In the genomic region with DNA sequence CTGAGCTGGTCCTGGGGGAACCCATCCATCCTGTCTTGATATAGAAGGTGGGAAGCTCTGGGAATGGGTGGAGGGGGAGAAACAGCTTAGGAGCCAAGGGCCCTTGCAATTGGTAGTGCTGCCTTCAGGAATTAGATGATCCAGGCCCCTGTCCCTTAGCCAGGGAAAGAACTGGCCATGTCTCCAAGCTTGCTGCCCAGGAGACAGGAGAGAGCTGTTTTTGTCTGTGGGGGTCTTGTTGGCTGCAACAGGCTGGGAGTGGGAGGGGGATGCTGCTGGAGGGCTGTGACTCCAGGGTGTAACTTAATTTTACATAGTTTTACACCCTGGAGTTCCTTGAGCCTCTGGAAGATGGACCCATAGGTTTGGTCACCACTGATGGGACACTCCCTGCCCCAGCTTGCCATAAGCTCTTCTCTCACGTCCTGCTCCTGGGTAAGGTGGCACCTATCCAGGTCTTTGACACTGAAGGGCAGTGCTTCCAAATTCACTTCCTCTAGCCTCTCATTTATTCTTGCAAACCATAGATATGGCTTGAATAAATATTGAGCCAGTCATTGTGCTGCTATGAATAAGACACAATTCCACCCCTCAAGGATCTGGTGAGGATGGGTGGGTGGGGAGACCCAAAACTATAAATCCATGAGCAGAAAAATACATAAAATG, we compare ENCODE assay signal across 1 cellular context.
TF ChIP-seq lines count a peak whose summit lies in the region.

No MANE protein-coding gene starts in this region.

TF ChIP-seq in HepG2, 621 proteins besides CTCF, POLR2A, EP300 and RAD21 (continued from another document):
- TF ChIP-seq ZNF549 (CRISPR knock-in tag; IDR thresholded peaks at IDR 0.05) (no peak), MAX (IDR thresholded peaks at IDR 0.05) (peak; percentile 19; the same call in 1 of the 2 replicates), ZNF605 (CRISPR knock-in tag; IDR thresholded peaks at IDR 0.05) (peak; percentile 54), ZNF501 (CRISPR knock-in tag; IDR thresholded peaks at IDR 0.05) (0 out of 2 replicates have a peak, but pooled peaks have one; percentile 49), GTF2F1 (IDR thresholded peaks at IDR 0.05; ENCODE audit: low read length) (no peak), ZFP37 (CRISPR knock-in tag; IDR thresholded peaks at IDR 0.05; ENCODE audit: borderline replicate concordance) (no peak), CHD2 (IDR thresholded peaks at IDR 0.05; ENCODE audit: low read depth, low read length) (no peak), POLR2G (IDR thresholded peaks at IDR 0.05; ENCODE audit: low read depth, low read length) (peak; percentile 80), ZKSCAN1 (IDR thresholded peaks at IDR 0.05; ENCODE audit: low read length) (no peak), SIX4 (CRISPR knock-in tag; IDR thresholded peaks at IDR 0.05) (no peak), FIP1L1 (IDR thresholded peaks at IDR 0.05; ENCODE audit: borderline replicate concordance, insufficient read depth, low read depth, low read length) (no peak), RFX1 (IDR thresholded peaks at IDR 0.05) (no peak), ZNF329 (CRISPR knock-in tag; IDR thresholded peaks at IDR 0.05; ENCODE audit: low read depth) (peak; percentile 93), ZSCAN9 (CRISPR knock-in tag; IDR thresholded peaks at IDR 0.05; ENCODE audit: borderline replicate concordance) (no peak), ZNF124 (CRISPR knock-in tag; IDR thresholded peaks at IDR 0.05) (no peak), ZNF337 (CRISPR knock-in tag; IDR thresholded peaks at IDR 0.05; ENCODE audit: borderline replicate concordance, low read depth) (no peak), ELF1 (CRISPR knock-in tag; IDR thresholded peaks at IDR 0.05) (no peak), ZFP1 (CRISPR knock-in tag; IDR thresholded peaks at IDR 0.05) (no peak), KAT2B (IDR thresholded peaks at IDR 0.05; ENCODE audit: borderline replicate concordance, low read depth, low read length) (no peak), TFDP1 (CRISPR knock-in tag; IDR thresholded peaks at IDR 0.05; ENCODE audit: borderline replicate concordance) (no peak), POLR2AphosphoS5 (IDR thresholded peaks at IDR 0.05; ENCODE audit: low read depth, low read length) (peak; percentile 78), U2AF1 (optimal IDR thresholded peaks at IDR 0.05; ENCODE audit: low read depth, low read length) (no peak), ZNF773 (CRISPR knock-in tag; IDR thresholded peaks at IDR 0.05; ENCODE audit: borderline replicate concordance) (no peak), ZBTB1 (CRISPR knock-in tag; IDR thresholded peaks at IDR 0.05; ENCODE audit: borderline replicate concordance) (no peak)
- TF ChIP-seq, protein P1, sequence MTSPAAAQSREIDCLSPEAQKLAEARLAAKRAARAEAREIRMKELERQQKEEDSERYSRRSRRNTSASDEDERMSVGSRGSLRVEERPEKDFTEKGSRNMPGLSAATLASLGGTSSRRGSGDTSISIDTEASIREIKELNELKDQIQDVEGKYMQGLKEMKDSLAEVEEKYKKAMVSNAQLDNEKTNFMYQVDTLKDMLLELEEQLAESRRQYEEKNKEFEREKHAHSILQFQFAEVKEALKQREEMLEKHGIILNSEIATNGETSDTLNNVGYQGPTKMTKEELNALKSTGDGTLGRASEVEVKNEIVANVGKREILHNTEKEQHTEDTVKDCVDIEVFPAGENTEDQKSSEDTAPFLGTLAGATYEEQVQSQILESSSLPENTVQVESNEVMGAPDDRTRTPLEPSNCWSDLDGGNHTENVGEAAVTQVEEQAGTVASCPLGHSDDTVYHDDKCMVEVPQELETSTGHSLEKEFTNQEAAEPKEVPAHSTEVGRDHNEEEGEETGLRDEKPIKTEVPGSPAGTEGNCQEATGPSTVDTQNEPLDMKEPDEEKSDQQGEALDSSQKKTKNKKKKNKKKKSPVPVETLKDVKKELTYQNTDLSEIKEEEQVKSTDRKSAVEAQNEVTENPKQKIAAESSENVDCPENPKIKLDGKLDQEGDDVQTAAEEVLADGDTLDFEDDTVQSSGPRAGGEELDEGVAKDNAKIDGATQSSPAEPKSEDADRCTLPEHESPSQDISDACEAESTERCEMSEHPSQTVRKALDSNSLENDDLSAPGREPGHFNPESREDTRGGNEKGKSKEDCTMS (CRISPR knock-in tag; conservative IDR thresholded peaks at IDR 0.05), result no peak
- TF ChIP-seq, protein P2, sequence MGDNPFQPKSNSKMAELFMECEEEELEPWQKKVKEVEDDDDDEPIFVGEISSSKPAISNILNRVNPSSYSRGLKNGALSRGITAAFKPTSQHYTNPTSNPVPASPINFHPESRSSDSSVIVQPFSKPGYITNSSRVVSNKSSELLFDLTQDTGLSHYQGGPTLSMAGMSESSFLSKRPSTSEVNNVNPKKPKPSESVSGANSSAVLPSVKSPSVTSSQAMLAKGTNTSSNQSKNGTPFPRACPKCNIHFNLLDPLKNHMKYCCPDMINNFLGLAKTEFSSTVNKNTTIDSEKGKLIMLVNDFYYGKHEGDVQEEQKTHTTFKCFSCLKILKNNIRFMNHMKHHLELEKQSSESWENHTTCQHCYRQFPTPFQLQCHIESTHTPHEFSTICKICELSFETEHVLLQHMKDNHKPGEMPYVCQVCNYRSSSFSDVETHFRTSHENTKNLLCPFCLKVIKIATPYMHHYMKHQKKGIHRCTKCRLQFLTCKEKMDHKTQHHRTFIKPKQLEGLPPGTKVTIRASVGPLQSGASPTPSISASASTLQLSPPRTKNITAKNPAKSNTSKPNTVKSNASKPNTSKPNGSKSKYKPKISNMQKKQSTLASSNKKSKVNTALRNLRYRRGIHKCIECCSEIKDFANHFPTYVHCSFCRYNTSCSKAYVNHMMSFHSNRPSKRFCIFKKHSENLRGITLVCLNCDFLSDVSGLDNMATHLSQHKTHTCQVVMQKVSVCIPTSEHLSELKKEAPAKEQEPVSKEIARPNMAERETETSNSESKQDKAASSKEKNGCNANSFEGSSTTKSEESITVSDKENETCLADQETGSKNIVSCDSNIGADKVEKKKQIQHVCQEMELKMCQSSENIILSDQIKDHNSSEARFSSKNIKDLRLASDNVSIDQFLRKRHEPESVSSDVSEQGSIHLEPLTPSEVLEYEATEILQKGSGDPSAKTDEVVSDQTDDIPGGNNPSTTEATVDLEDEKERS (CRISPR knock-in tag; IDR thresholded peaks at IDR 0.05), result no peak
- TF ChIP-seq, protein P3, sequence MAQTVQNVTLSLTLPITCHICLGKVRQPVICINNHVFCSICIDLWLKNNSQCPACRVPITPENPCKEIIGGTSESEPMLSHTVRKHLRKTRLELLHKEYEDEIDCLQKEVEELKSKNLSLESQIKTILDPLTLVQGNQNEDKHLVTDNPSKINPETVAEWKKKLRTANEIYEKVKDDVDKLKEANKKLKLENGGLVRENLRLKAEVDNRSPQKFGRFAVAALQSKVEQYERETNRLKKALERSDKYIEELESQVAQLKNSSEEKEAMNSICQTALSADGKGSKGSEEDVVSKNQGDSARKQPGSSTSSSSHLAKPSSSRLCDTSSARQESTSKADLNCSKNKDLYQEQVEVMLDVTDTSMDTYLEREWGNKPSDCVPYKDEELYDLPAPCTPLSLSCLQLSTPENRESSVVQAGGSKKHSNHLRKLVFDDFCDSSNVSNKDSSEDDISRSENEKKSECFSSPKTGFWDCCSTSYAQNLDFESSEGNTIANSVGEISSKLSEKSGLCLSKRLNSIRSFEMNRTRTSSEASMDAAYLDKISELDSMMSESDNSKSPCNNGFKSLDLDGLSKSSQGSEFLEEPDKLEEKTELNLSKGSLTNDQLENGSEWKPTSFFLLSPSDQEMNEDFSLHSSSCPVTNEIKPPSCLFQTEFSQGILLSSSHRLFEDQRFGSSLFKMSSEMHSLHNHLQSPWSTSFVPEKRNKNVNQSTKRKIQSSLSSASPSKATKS (CRISPR knock-in tag; IDR thresholded peaks at IDR 0.05), result no peak
- TF ChIP-seq, protein P4, sequence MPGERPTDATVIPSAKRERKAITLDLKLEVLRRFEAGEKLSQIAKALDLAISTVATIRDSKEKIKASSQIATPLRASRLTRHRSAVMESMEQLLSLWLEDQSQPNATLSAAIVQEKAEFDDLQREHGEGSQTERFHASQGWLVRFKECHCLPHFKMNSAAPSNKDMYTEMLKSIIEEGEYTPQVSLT (CRISPR knock-in tag; IDR thresholded peaks at IDR 0.05; ENCODE audit: borderline replicate concordance, low read depth), result no peak
